ENCODE assay signal across 8 cellular contexts in genomic region chr10:29634764-29635625, GRCh38. TPM values are rescaled to one million over a fixed set of nuclear protein-coding genes. Genes with fewer than 3 reads are reported as not detected.
DNase-seq lines count a peak whose midpoint lies in the region; ATAC-seq and TF ChIP-seq lines count a peak whose summit lies in the region.

Gene SVIL (minus strand): TSS chr10:29634971. CDS start chr10:29555058, 79,913 bp downstream.

- peak; percentile 63 for ATAC-seq in foreskin keratinocyte
- ATAC-seq in omental fat pad (ENCODE audit: low FRiP score), result peak; percentile 28
- ATAC-seq in HG02973 (IDR thresholded peaks at IDR 0.05; ENCODE audit: unreplicated experiment), result no peak
- ATAC-seq in GM21528 (IDR thresholded peaks at IDR 0.05; ENCODE audit: low FRiP score, unreplicated experiment), result no peak

- H3K27me3 ChIP-seq in GM23248 (replicated peaks; ENCODE audit: insufficient read depth), result no peaks in the 10 kb centered on the region
- no peaks in the 10 kb centered on the region for H3K27me3 ChIP-seq in foreskin keratinocyte

- H3K36me3 ChIP-seq in GM23248 (ENCODE audit: low read depth) (no peaks in the 10 kb centered on the region), SK-N-MC (ENCODE audit: insufficient read depth, low read length) (no peaks in the 10 kb centered on the region)

- no peak for TF ChIP-seq CTCF in foreskin keratinocyte (conservative IDR thresholded peaks at IDR 0.05)
- no peak for TF ChIP-seq CTCF in omental fat pad (IDR thresholded peaks at IDR 0.05)

- H3K4me1 ChIP-seq in GM23248 (ENCODE audit: insufficient read depth) (peaks cover 44% of the 10 kb centered on the region), foreskin keratinocyte (peaks cover 45% of the 10 kb centered on the region)

- H3K27ac ChIP-seq in GM23248 (peak within 1 kb of the TSS; percentile 81), SK-N-MC (peak within 1 kb of the TSS; percentile 83), foreskin keratinocyte (peak within 1 kb of the TSS; percentile 89)

- in situ Hi-C loops in GM23248 (cut with MboI), result no loop called here

- 13 to 16% methylated on average over 10 of the region's 10 CpGs for WGBS in GM23248 (ENCODE audit: low coverage in 1 of 2, low lambda C conversion rate in 2 of 2, missing lambda C conversion rate in 2 of 2), 2 experiments

- peak within 1 kb of the TSS; percentile 44; the same call in 1 of the 2 replicates for H2AFZ ChIP-seq in GM23248

- H3K4me3 ChIP-seq in GM23248 (peak within 1 kb of the TSS; percentile 54), SK-N-MC (peak within 1 kb of the TSS; percentile 61)

- H3K9me3 ChIP-seq in GM23248 (ENCODE audit: low read depth) (no peaks in the 10 kb centered on the region), SK-N-MC (ENCODE audit: low read depth, low read length) (no peaks in the 10 kb centered on the region)

- peak; percentile 87 for DNase-seq in GM23248
- no peak for DNase-seq in SK-N-MC (ENCODE audit: low read depth, low spot score)
- DNase-seq in foreskin keratinocyte, result peak; percentile 78 to 85
- DNase-seq in omental fat pad (ENCODE audit: low spot score), result no peak
- DNase-seq in medulla oblongata (ENCODE audit: extremely low spot score), result no peak
- no peak for DNase-seq in hypothalamus (lab: John Stamatoyannopoulos, UW)

- peaks cover 35% of the 10 kb centered on the region for H3F3A ChIP-seq in GM23248 (ENCODE audit: insufficient read depth)

- no peaks in the 10 kb centered on the region for H3K79me2 ChIP-seq in GM23248 (ENCODE audit: insufficient read depth)

- H3K9ac ChIP-seq in GM23248 (peak within 1 kb of the TSS; percentile 56), SK-N-MC (ENCODE audit: insufficient read length) (peak within 1 kb of the TSS; percentile 7)

- H3K9me2 ChIP-seq in GM23248 (ENCODE audit: insufficient read depth), result no peaks in the 10 kb centered on the region

- H4K20me1 ChIP-seq in GM23248 (ENCODE audit: insufficient read depth), result no peaks in the 10 kb centered on the region

- peak within 1 kb of the TSS; percentile 79 for H3K4me2 ChIP-seq in GM23248 (ENCODE audit: unreplicated experiment)

RNA-seq across cellular contexts. Expression of gene SVIL, which starts in this region (rescaled TPM):
- total RNA-seq in GM23248 (2014; rRNA removed; shearing (Covaris generic)), result 6.6 and 7.3 TPM in 2 replicates
- 5.9 and 11.0 TPM in 2 replicates for polyA plus RNA-seq in GM23248 (2016; fragmentation: Nextera tagmentation; extraction: Ambion mirVana)
- 26.9 and 27.1 TPM in 2 replicates for total RNA-seq in foreskin keratinocyte
- polyA plus RNA-seq in foreskin keratinocyte, result 4.8 and 4.9 TPM in 2 replicates
- total RNA-seq in omental fat pad, result 10 to 100 TPM; 22.8 to 44.4 (median 30.5) TPM

Comparison
In these comparisons a context has a peak if more than half of its experiments do, and no peak if none do; other contexts are left out.
1. DNase-seq: peak in GM23248 (single experiment) and foreskin keratinocyte (2 of 2); none in SK-N-MC (single experiment), omental fat pad (single experiment), medulla oblongata (single experiment) and hypothalamus (0 of 51).
2. ATAC-seq: peak in foreskin keratinocyte (single experiment) and omental fat pad (single experiment); none in HG02973 (single experiment) and GM21528 (single experiment).
3. Peak in every context shown above with its lines, with median percentiles within 50 percentile points of each other: H3K27ac ChIP-seq.